ENCODE assay signal across 14 cellular contexts in the genomic region with DNA sequence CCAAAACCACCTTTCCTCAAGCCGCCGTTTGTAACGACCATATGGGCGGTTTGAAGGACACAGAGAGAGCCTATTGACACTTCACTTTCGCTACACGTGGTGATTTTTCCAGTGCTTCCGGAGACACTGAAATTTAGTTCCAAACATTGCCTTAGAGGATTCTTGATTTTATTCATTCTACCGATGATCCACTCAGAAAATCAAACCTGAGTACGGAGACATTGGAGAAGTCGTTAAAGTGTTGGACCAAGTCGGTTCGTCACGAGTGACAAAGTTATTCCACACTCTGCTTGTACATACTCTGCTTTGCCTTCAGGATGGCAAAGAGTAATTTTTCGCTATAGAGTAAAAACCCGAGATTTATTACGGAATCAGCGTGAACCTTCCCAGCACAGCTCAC. TPM values are rescaled to one million over a fixed set of nuclear protein-coding genes. Genes with fewer than 3 reads are reported as not detected.
DNase-seq lines count a peak whose midpoint lies in the region; ATAC-seq, FAIRE-seq and TF ChIP-seq lines count a peak whose summit lies in the region.
"Not testable (repeated sequence)": the region's sequence is repeated elsewhere in the genome, so short reads cannot be mapped to it uniquely, and the experiment has no call there.
"Had no signal": no experiment of that assay in that cellular context is flagged by ENCODE, and none has a peak within 500 bp of the region (broad histone marks: within the 10 kb centered on the region; RNA-seq: fewer than 3 reads in every experiment).

No MANE protein-coding gene starts in this region.

- ATAC-seq in activated naive CD8-positive, alpha-beta T cell treated with anti-CD3 and anti-CD28 coated beads, Interleukin-2, amount 50 U/mL, for 24 hours; heart left ventricle: not testable (repeated sequence)

- intact Hi-C loops in endothelial cell of umbilical vein (cut with micrococcal nuclease); heart left ventricle (cut with DNase I); sigmoid colon (cut with DNase I): not testable (repeated sequence)

- not testable (repeated sequence) for H4K20me1 ChIP-seq in endothelial cell of umbilical vein (replicated peaks; ENCODE audit: control insufficient read depth, extremely low read depth, insufficient read depth, low read length)

- H3K4me1 ChIP-seq in endothelial cell of umbilical vein (ENCODE audit: control insufficient read depth, extremely low read depth, insufficient read depth, low read length); heart left ventricle; sigmoid colon: not testable (repeated sequence)

- H3K36me3 Mint-ChIP-seq in activated naive CD8-positive, alpha-beta T cell treated with anti-CD3 and anti-CD28 coated beads, Interleukin-2, amount 50 U/mL, for 24 hours (ENCODE audit: low read depth), result not testable (repeated sequence)

- not testable (repeated sequence) for H2AFZ ChIP-seq in endothelial cell of umbilical vein (ENCODE audit: low read depth, low read length)

- CTCF ChIA-PET in endothelial cell of umbilical vein (lab: Charles Lee), result not testable (repeated sequence)

- DNase-seq in HTR-8/SVneo (ENCODE audit: insufficient read length, low spot score), result not testable (repeated sequence)
- peak; percentile 3 to 4 for DNase-seq in activated CD4-positive, alpha-beta T cell treated with anti-CD3 and anti-CD28 coated beads for 4 hours
- peak; percentile 8 for DNase-seq in activated naive CD8-positive, alpha-beta T cell treated with anti-CD3 and anti-CD28 coated beads, Interleukin-2, amount 50 U/mL, for 24 hours
- DNase-seq in endothelial cell of umbilical vein (ENCODE audit: low read depth, low spot score) (peak; percentile 21), heart left ventricle (peak in 3 of 5 donors; percentile 38 to 54 (median 44)), mucosa of gallbladder (ENCODE audit: low spot score) (peak; percentile 52), sigmoid colon (peak; percentile 77), ureter (ENCODE audit: low spot score) (peak; percentile 64)

- FAIRE-seq in HTR-8/SVneo (lab: Jason Lieb, UNC), result peak; percentile 62
- FAIRE-seq in endothelial cell of umbilical vein (lab: Jason Lieb, UNC), result not testable (repeated sequence)

- TF ChIP-seq POLR2A in endothelial cell of umbilical vein (IDR thresholded peaks at IDR 0.05; ENCODE audit: low read depth, low read length); heart left ventricle (IDR thresholded peaks at IDR 0.05); sigmoid colon (IDR thresholded peaks at IDR 0.05): not testable (repeated sequence)

- H3K27me3 Mint-ChIP-seq in activated naive CD8-positive, alpha-beta T cell treated with anti-CD3 and anti-CD28 coated beads, Interleukin-2, amount 50 U/mL, for 24 hours, result not testable (repeated sequence)

- not testable (repeated sequence) for H3K27me3 ChIP-seq in endothelial cell of umbilical vein (ENCODE audit: control insufficient read depth in 2 of 2, insufficient read depth in 2 of 2, low read length in 2 of 2); heart left ventricle; sigmoid colon

- not testable (repeated sequence) for H3K27ac Mint-ChIP-seq in activated naive CD8-positive, alpha-beta T cell treated with anti-CD3 and anti-CD28 coated beads, Interleukin-2, amount 50 U/mL, for 24 hours

- H3K4me3 Mint-ChIP-seq in activated naive CD8-positive, alpha-beta T cell treated with anti-CD3 and anti-CD28 coated beads, Interleukin-2, amount 50 U/mL, for 24 hours, result not testable (repeated sequence)

- H3K79me2 ChIP-seq in endothelial cell of umbilical vein (ENCODE audit: control insufficient read depth, insufficient read depth, low read length), result not testable (repeated sequence)

- dilution Hi-C loops in endothelial cell of umbilical vein (cut with MboI; ENCODE audit: extremely low pct_ligation_motif_present, low sequenced_read_pairs), result not testable (repeated sequence)

- not testable (repeated sequence) for H3K36me3 ChIP-seq in endothelial cell of umbilical vein (ENCODE audit: control insufficient read depth in 2 of 2, extremely low read depth in 1 of 2, insufficient read depth in 2 of 2, low read length in 2 of 2); heart left ventricle; sigmoid colon

- not testable (repeated sequence) for H3K9me3 ChIP-seq in endothelial cell of umbilical vein (replicated peaks; ENCODE audit: control insufficient read depth, insufficient read depth, low read length); sigmoid colon
- H3K9me3 ChIP-seq in heart left ventricle, result peaks cover 0 to 12% (median 2%) of the 10 kb centered on the region in 12 donors

- not testable (repeated sequence) for H3K4me2 ChIP-seq in endothelial cell of umbilical vein (ENCODE audit: insufficient read depth, low read length)

- BruUV-seq in endothelial cell of umbilical vein (replicated peaks; lab: Mats Ljungman, UMichigan), result not testable (repeated sequence)

- not testable (repeated sequence) for H3K9ac ChIP-seq in endothelial cell of umbilical vein (replicated peaks; ENCODE audit: extremely low read depth, insufficient read depth, low read length)

- POLR2A ChIA-PET in endothelial cell of umbilical vein (lab: Charles Lee), result not testable (repeated sequence)

- WGBS in heart left ventricle, 4 donors, result 89 to 92% (median 91%) methylated on average over 9 to 17 of the region's 17 CpGs
- 94 to 95% methylated on average over 9 of the region's 17 CpGs for WGBS in sigmoid colon, 2 donors

- not testable (repeated sequence) for H3K27ac ChIP-seq in endothelial cell of umbilical vein (ENCODE audit: insufficient read depth, low read depth, low read length); heart left ventricle; sigmoid colon

- not testable (repeated sequence) for H3K9me3 Mint-ChIP-seq in activated naive CD8-positive, alpha-beta T cell treated with anti-CD3 and anti-CD28 coated beads, Interleukin-2, amount 50 U/mL, for 24 hours

- H3K4me3 ChIP-seq in endothelial cell of umbilical vein (replicated peaks in 1 of 3; ENCODE audit: insufficient read depth in 1 of 3, low read depth in 1 of 3, low read length in 3 of 3); heart left ventricle; sigmoid colon: not testable (repeated sequence)

- TF ChIP-seq CTCF in endothelial cell of umbilical vein (IDR thresholded peaks at IDR 0.05; ENCODE audit: extremely low read depth in 1 of 2, insufficient read depth in 1 of 2, low read depth in 1 of 2, low read length in 2 of 2); heart left ventricle (IDR thresholded peaks at IDR 0.05); sigmoid colon (IDR thresholded peaks at IDR 0.05): not testable (repeated sequence)

- not testable (repeated sequence) for TF ChIP-seq EP300 in sigmoid colon (IDR thresholded peaks at IDR 0.05)

- H3K4me1 Mint-ChIP-seq in activated naive CD8-positive, alpha-beta T cell treated with anti-CD3 and anti-CD28 coated beads, Interleukin-2, amount 50 U/mL, for 24 hours, result not testable (repeated sequence)

- H3K9me1 ChIP-seq in endothelial cell of umbilical vein (replicated peaks; ENCODE audit: control insufficient read depth, extremely low read depth, insufficient read depth, low read length), result not testable (repeated sequence)

RNA-seq across cellular contexts. Expression of gene TAF11L5, which starts 1.5 kb away (rescaled TPM):
- total RNA-seq in endothelial cell of umbilical vein, result not detected in 2 replicates
- not detected in 2 replicates for polyA plus RNA-seq in endothelial cell of umbilical vein
- not detected in 2 replicates for polyA plus RNA-seq in endothelial cell of umbilical vein (2011; cell fraction: cytosol; rRNA removed)
- polyA plus RNA-seq in endothelial cell of umbilical vein (2011; cell fraction: nucleus; rRNA removed), result not detected in 2 replicates
- not detected in 2 replicates for polyA plus RNA-seq in endothelial cell of umbilical vein (2012)
- not detected in 2 replicates for polyA minus RNA-seq in endothelial cell of umbilical vein
- not detected for polyA minus RNA-seq in endothelial cell of umbilical vein (2011; cell fraction: cytosol; rRNA and poly(A)+ RNA removed)
- polyA minus RNA-seq in endothelial cell of umbilical vein (2011; cell fraction: nucleus; rRNA and poly(A)+ RNA removed), result not detected in 2 replicates
- not detected for total RNA-seq in heart left ventricle
- polyA plus RNA-seq in heart left ventricle, result not detected
- total RNA-seq in mucosa of gallbladder, result not detected
- not detected for total RNA-seq in sigmoid colon
- polyA plus RNA-seq in sigmoid colon, result not detected
- total RNA-seq in ureter, result not detected
- total RNA-seq: CD4-positive, alpha-beta T cell; G401; H9; naive thymus-derived CD8-positive, alpha-beta T cell; psoas muscle had no signal
- polyA plus RNA-seq: adipose tissue; naive thymus-derived CD8-positive, alpha-beta T cell; psoas muscle had no signal

RNA-seq across cellular contexts. Expression of gene TAF11L6, which starts 2.0 kb away (rescaled TPM):
- total RNA-seq in endothelial cell of umbilical vein, result not detected in 2 replicates
- not detected in 2 replicates for polyA plus RNA-seq in endothelial cell of umbilical vein
- not detected in 2 replicates for polyA plus RNA-seq in endothelial cell of umbilical vein (2011; cell fraction: cytosol; rRNA removed)
- polyA plus RNA-seq in endothelial cell of umbilical vein (2011; cell fraction: nucleus; rRNA removed), result not detected in 2 replicates
- polyA plus RNA-seq in endothelial cell of umbilical vein (2012), result not detected in 2 replicates
- not detected in 2 replicates for polyA minus RNA-seq in endothelial cell of umbilical vein
- polyA minus RNA-seq in endothelial cell of umbilical vein (2011; cell fraction: cytosol; rRNA and poly(A)+ RNA removed), result not detected
- polyA minus RNA-seq in endothelial cell of umbilical vein (2011; cell fraction: nucleus; rRNA and poly(A)+ RNA removed), result not detected in 2 replicates
- total RNA-seq in heart left ventricle, result not detected
- polyA plus RNA-seq in heart left ventricle, result not detected
- total RNA-seq in mucosa of gallbladder, result not detected
- total RNA-seq in sigmoid colon, result not detected
- not detected for polyA plus RNA-seq in sigmoid colon
- total RNA-seq in ureter, result not detected
- total RNA-seq: CD4-positive, alpha-beta T cell; G401; H9; naive thymus-derived CD8-positive, alpha-beta T cell; psoas muscle had no signal
- polyA plus RNA-seq: adipose tissue; naive thymus-derived CD8-positive, alpha-beta T cell; psoas muscle had no signal

RNA-seq across cellular contexts. Expression of gene TAF11L4, which starts 4.9 kb away (rescaled TPM):
- total RNA-seq in endothelial cell of umbilical vein (not detected in 2 replicates), heart left ventricle (not detected), mucosa of gallbladder (not detected), sigmoid colon (not detected), ureter (not detected)
- polyA plus RNA-seq in endothelial cell of umbilical vein (not detected in 2 replicates), heart left ventricle (not detected), sigmoid colon (not detected)
- not detected in 2 replicates for polyA plus RNA-seq in endothelial cell of umbilical vein (2011; cell fraction: cytosol; rRNA removed)
- not detected in 2 replicates for polyA plus RNA-seq in endothelial cell of umbilical vein (2011; cell fraction: nucleus; rRNA removed)
- not detected in 2 replicates for polyA plus RNA-seq in endothelial cell of umbilical vein (2012)
- not detected in 2 replicates for polyA minus RNA-seq in endothelial cell of umbilical vein
- not detected for polyA minus RNA-seq in endothelial cell of umbilical vein (2011; cell fraction: cytosol; rRNA and poly(A)+ RNA removed)
- polyA minus RNA-seq in endothelial cell of umbilical vein (2011; cell fraction: nucleus; rRNA and poly(A)+ RNA removed), result not detected in 2 replicates
- total RNA-seq: CD4-positive, alpha-beta T cell; G401; H9; naive thymus-derived CD8-positive, alpha-beta T cell; psoas muscle had no signal
- polyA plus RNA-seq: adipose tissue; naive thymus-derived CD8-positive, alpha-beta T cell; psoas muscle had no signal

RNA-seq across cellular contexts. Expression of gene TAF11L3, which starts 8.3 kb away (rescaled TPM):
- total RNA-seq in endothelial cell of umbilical vein (not detected in 2 replicates), heart left ventricle (not detected), mucosa of gallbladder (not detected), sigmoid colon (not detected), ureter (not detected)
- polyA plus RNA-seq in endothelial cell of umbilical vein (not detected in 2 replicates), heart left ventricle (not detected), sigmoid colon (not detected)
- not detected in 2 replicates for polyA plus RNA-seq in endothelial cell of umbilical vein (2011; cell fraction: cytosol; rRNA removed)
- not detected in 2 replicates for polyA plus RNA-seq in endothelial cell of umbilical vein (2011; cell fraction: nucleus; rRNA removed)
- not detected in 2 replicates for polyA plus RNA-seq in endothelial cell of umbilical vein (2012)
- polyA minus RNA-seq in endothelial cell of umbilical vein, result not detected in 2 replicates
- not detected for polyA minus RNA-seq in endothelial cell of umbilical vein (2011; cell fraction: cytosol; rRNA and poly(A)+ RNA removed)
- polyA minus RNA-seq in endothelial cell of umbilical vein (2011; cell fraction: nucleus; rRNA and poly(A)+ RNA removed), result not detected in 2 replicates
- total RNA-seq: CD4-positive, alpha-beta T cell; G401; H9; naive thymus-derived CD8-positive, alpha-beta T cell; psoas muscle had no signal
- polyA plus RNA-seq: adipose tissue; naive thymus-derived CD8-positive, alpha-beta T cell; psoas muscle had no signal

RNA-seq across cellular contexts. Expression of gene TAF11L2, which starts 28.5 kb away (rescaled TPM):
- total RNA-seq in endothelial cell of umbilical vein (not detected in 2 replicates), heart left ventricle (not detected), mucosa of gallbladder (not detected), sigmoid colon (not detected), ureter (not detected)
- polyA plus RNA-seq in endothelial cell of umbilical vein (not detected in 2 replicates), heart left ventricle (not detected), sigmoid colon (not detected)
- not detected in 2 replicates for polyA plus RNA-seq in endothelial cell of umbilical vein (2011; cell fraction: cytosol; rRNA removed)
- not detected in 2 replicates for polyA plus RNA-seq in endothelial cell of umbilical vein (2011; cell fraction: nucleus; rRNA removed)
- not detected in 2 replicates for polyA plus RNA-seq in endothelial cell of umbilical vein (2012)
- polyA minus RNA-seq in endothelial cell of umbilical vein, result not detected in 2 replicates
- polyA minus RNA-seq in endothelial cell of umbilical vein (2011; cell fraction: cytosol; rRNA and poly(A)+ RNA removed), result not detected
- polyA minus RNA-seq in endothelial cell of umbilical vein (2011; cell fraction: nucleus; rRNA and poly(A)+ RNA removed), result not detected in 2 replicates
- total RNA-seq: CD4-positive, alpha-beta T cell; G401; H9; naive thymus-derived CD8-positive, alpha-beta T cell; psoas muscle had no signal
- polyA plus RNA-seq: adipose tissue; naive thymus-derived CD8-positive, alpha-beta T cell; psoas muscle had no signal
